In the genomic region with DNA sequence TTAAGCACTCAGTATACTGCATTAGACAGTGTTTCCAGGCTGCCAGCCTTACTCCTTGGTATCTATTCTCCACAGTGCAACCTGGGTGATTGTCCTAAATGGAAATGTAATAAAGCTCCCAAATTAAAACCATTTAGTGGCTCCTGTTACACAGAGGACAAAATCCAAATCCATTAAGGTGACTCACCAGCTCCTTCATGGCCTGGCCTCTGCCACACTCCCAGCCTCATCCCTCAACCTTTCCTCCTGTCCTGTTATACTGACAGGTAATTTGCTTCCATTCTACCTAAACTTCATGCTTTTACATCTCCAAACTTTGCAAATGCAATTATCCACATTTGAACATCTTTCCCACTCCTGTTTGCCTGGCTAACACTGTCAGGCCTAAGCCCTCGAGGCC, we compare ENCODE assay signal across 35 cellular contexts.
"Had no signal": no experiment of that assay in that cellular context is flagged by ENCODE, and none has a peak within 500 bp of the region (broad histone marks: within the 10 kb centered on the region; RNA-seq: fewer than 3 reads in every experiment).

No MANE protein-coding gene starts in this region.

- H3K27ac ChIP-seq: brain microvascular endothelial cell, KMS-11, Peyer's patch, SJSA1, VCaP had no signal

- H3K27me3 Mint-ChIP-seq: activated B cell treated with CpG ODN at 0.5 μM for 24 hours; activated CD4-positive, alpha-beta memory T cell treated with anti-CD3 and anti-CD28 coated beads for 36 hours; activated CD8-positive, alpha-beta memory T cell treated with anti-CD3 and anti-CD28 coated beads, Interleukin-2, amount 10 ng/mL, durations not matched to agents 7 days and 5 days; activated naive CD8-positive, alpha-beta T cell treated with anti-CD3 and anti-CD28 coated beads for 36 hours; activated T-helper 17 cell treated with anti-CD3 and anti-CD28 coated beads, Interleukin-2, amount 50 U/mL, for 72 hours had no signal

- H3K4me3 Mint-ChIP-seq: activated B cell treated with CpG ODN at 0.5 μM for 24 hours; activated CD4-positive, alpha-beta memory T cell treated with anti-CD3 and anti-CD28 coated beads for 36 hours; activated CD8-positive, alpha-beta memory T cell treated with anti-CD3 and anti-CD28 coated beads, Interleukin-2, amount 10 ng/mL, durations not matched to agents 7 days and 5 days; activated naive CD8-positive, alpha-beta T cell treated with anti-CD3 and anti-CD28 coated beads for 36 hours; activated T-cell treated with anti-CD3 and anti-CD28 coated beads, Interleukin-2, amount 50 U/mL, for 72 hours; activated T-helper 17 cell treated with anti-CD3 and anti-CD28 coated beads, Interleukin-2, amount 50 U/mL, for 72 hours; T-helper 1 cell treated with Interleukin-12 subunit alpha and Interleukin-12 subunit beta and Interleukin-4 antibody, amounts not matched to agents 30 μg/mL and 1 μg/mL, for 36 hours; T-helper 2 cell treated with Interferon-gamma antibody and Interleukin-4, amounts not matched to agents 5 μg/mL and 100 μg/mL, for 36 hours had no signal

- H3K36me3 ChIP-seq: brain microvascular endothelial cell, Peyer's patch, SJSA1 had no signal

- H3K4me3 ChIP-seq: Peyer's patch, SJSA1 had no signal

- H3K9me3 ChIP-seq: Peyer's patch, SJSA1, SK-N-SH had no signal

- H3K4me1 Mint-ChIP-seq: activated B cell treated with CpG ODN at 0.5 μM for 24 hours had no signal

- DNase-seq: activated B cell treated with CpG ODN at 0.5 μM for 24 hours; activated CD4-positive, alpha-beta memory T cell treated with anti-CD3 and anti-CD28 coated beads for 36 hours; activated CD4-positive, alpha-beta T cell treated with anti-CD3 and anti-CD28 coated beads for 4 hours; activated CD4-positive, alpha-beta T cell treated with anti-CD3 and anti-CD28 coated beads, Interleukin-2, amount 50 U/mL, for 1 hour; activated CD4-positive, CD25-positive, alpha-beta regulatory T cell treated with anti-CD3 and anti-CD28 coated beads, Interleukin-2, amount 50 U/mL, for 72 hours; activated CD8-positive, alpha-beta memory T cell treated with anti-CD3 and anti-CD28 coated beads for 24 hours; activated CD8-positive, alpha-beta memory T cell treated with anti-CD3 and anti-CD28 coated beads, Interleukin-2, amount 10 ng/mL, durations not matched to agents 7 days and 5 days; activated CD8-positive, alpha-beta memory T cell treated with anti-CD3 and anti-CD28 coated beads, Interleukin-2, amount 50 U/mL, for 48 hours; activated effector memory CD4-positive, alpha-beta T cell treated with anti-CD3 and anti-CD28 coated beads, Interleukin-2, amount 50 U/mL, for 16 hours; activated naive CD4-positive, alpha-beta T cell; activated naive CD4-positive, alpha-beta T cell treated with anti-CD3 and anti-CD28 coated beads, Interleukin-2, amount 50 U/mL, for 16 hours; activated naive CD8-positive, alpha-beta T cell treated with anti-CD3 and anti-CD28 coated beads for 36 hours; activated T-cell treated with anti-CD3 and anti-CD28 coated beads, Interleukin-2, amount 50 U/mL, for 72 hours; amniotic stem cell; aorta; brain microvascular endothelial cell; central memory CD4-positive, alpha-beta T cell; NCI-H1105; NCI-H1417 treated with DMSO at 0.1 percent for 48 hours; NCI-H1930; NCI-H2081 treated with DMSO at 0.1 percent for 48 hours; NCI-H2171; NCI-H510A; NCI-H526; NCI-H774; Peyer's patch; RPMI8226; SHP77 treated with DMSO at 0.1 percent for 48 hours; SK-N-SH had no signal

- H3K27ac Mint-ChIP-seq: activated B cell treated with CpG ODN at 0.5 μM for 24 hours; activated CD4-positive, alpha-beta memory T cell treated with anti-CD3 and anti-CD28 coated beads for 36 hours; activated CD8-positive, alpha-beta memory T cell treated with anti-CD3 and anti-CD28 coated beads, Interleukin-2, amount 10 ng/mL, durations not matched to agents 7 days and 5 days; activated naive CD8-positive, alpha-beta T cell treated with anti-CD3 and anti-CD28 coated beads for 36 hours; activated T-cell treated with anti-CD3 and anti-CD28 coated beads, Interleukin-2, amount 50 U/mL, for 72 hours; activated T-helper 17 cell treated with anti-CD3 and anti-CD28 coated beads, Interleukin-2, amount 50 U/mL, for 72 hours; T-helper 1 cell treated with Interleukin-12 subunit alpha and Interleukin-12 subunit beta and Interleukin-4 antibody, amounts not matched to agents 30 μg/mL and 1 μg/mL, for 36 hours; T-helper 2 cell treated with Interferon-gamma antibody and Interleukin-4, amounts not matched to agents 5 μg/mL and 100 μg/mL, for 36 hours had no signal

- ATAC-seq: activated CD8-positive, alpha-beta memory T cell treated with anti-CD3 and anti-CD28 coated beads, Interleukin-2, amount 10 ng/mL, durations not matched to agents 7 days and 5 days; activated T-cell treated with anti-CD3 and anti-CD28 coated beads, Interleukin-2, amount 50 U/mL, for 72 hours; activated T-helper 17 cell treated with anti-CD3 and anti-CD28 coated beads, Interleukin-2, amount 50 U/mL, for 72 hours had no signal
